Comparison of ENCODE assay signal across 9 cellular contexts in the genomic region with DNA sequence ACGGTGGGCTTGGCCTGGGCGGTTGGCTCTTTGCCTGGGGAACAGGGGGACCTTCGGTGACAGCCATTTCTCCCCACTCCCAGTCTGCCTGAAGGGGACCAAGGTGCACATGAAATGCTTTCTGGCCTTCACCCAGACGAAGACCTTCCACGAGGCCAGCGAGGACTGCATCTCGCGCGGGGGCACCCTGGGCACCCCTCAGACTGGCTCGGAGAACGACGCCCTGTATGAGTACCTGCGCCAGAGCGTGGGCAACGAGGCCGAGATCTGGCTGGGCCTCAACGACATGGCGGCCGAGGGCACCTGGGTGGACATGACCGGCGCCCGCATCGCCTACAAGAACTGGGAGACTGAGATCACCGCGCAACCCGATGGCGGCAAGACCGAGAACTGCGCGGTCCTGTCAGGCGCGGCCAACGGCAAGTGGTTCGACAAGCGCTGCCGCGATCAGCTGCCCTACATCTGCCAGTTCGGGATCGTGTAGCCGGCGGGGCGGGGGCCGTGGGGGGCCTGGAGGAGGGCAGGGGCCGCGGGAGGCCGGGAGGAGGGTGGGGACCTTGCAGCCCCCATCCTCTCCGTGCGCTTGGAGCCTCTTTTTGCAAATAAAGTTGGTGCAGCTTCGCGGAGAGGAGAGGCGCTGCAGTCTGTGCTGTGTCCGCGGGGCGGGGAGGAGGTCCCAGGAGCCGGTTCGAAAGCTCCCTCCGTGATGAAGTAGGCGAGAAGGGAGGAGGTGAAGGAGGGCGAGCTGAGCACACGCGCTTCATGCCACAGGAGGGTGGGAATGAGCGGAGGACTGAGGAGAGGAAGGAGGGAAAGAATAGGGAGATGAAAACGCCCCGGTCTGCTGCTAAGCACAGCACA. TPM values are rescaled to one million over a fixed set of nuclear protein-coding genes. Genes with fewer than 3 reads are reported as not detected.
DNase-seq lines count a peak whose midpoint lies in the region; ATAC-seq, FAIRE-seq and TF ChIP-seq lines count a peak whose summit lies in the region.
"Had no signal": no experiment of that assay in that cellular context is flagged by ENCODE, and none has a peak within 500 bp of the region (broad histone marks: within the 10 kb centered on the region; RNA-seq: fewer than 3 reads in every experiment).

No MANE protein-coding gene starts in this region.

- FAIRE-seq in bronchial epithelial cell (lab: Jason Lieb, UNC): no peak

- H3K36me3 ChIP-seq in bronchial epithelial cell (ENCODE audit: control insufficient read depth, insufficient read depth, low read length): no peaks in the 10 kb centered on the region
- no peaks in the 10 kb centered on the region for H3K36me3 ChIP-seq in kidney epithelial cell (ENCODE audit: control insufficient read depth, insufficient read depth, low read length)
- H3K36me3 ChIP-seq: SJSA1 had no signal

- peaks cover 3% of the 10 kb centered on the region for H3K9me3 Mint-ChIP-seq in stimulated activated memory B cell treated with anti-CD40 and anti-IgM and Interleukin-4, amounts not matched to agents 10 μg/mL and 1 μg/mL and 100 μg/mL, for 72 hours

- peak overlapping the region; percentile 62 for H3K4me3 Mint-ChIP-seq in stimulated activated memory B cell treated with anti-CD40 and anti-IgM and Interleukin-4, amounts not matched to agents 10 μg/mL and 1 μg/mL and 100 μg/mL, for 72 hours

- DNase-seq in NCI-H2227 (lab: John Stamatoyannopoulos, UW; ENCODE audit: unreplicated experiment): peak; percentile 9
- DNase-seq in NCI-H2227 treated with DMSO at 0.1 percent for 48 hours (lab: John Stamatoyannopoulos, UW): no peak
- DNase-seq in bronchial epithelial cell (ENCODE audit: low read depth): no peak
- DNase-seq in kidney epithelial cell (ENCODE audit: low read depth): no peak
- no peak for DNase-seq in pons (ENCODE audit: low spot score)
- DNase-seq in CD1c-positive myeloid dendritic cell (ENCODE audit: extremely low spot score): no peak

- H3K27ac Mint-ChIP-seq in stimulated activated memory B cell treated with anti-CD40 and anti-IgM and Interleukin-4, amounts not matched to agents 10 μg/mL and 1 μg/mL and 100 μg/mL, for 72 hours: peak overlapping the region; percentile 10

- H3K27me3 ChIP-seq in bronchial epithelial cell (ENCODE audit: control insufficient read depth, insufficient read depth, low read length) (peaks cover 2% of the 10 kb centered on the region), kidney epithelial cell (ENCODE audit: control insufficient read depth, insufficient read depth, low read length) (no peaks in the 10 kb centered on the region)
- H3K27me3 ChIP-seq: SJSA1 had no signal

- no peak for TF ChIP-seq CTCF in bronchial epithelial cell (IDR thresholded peaks at IDR 0.05; ENCODE audit: insufficient read depth, low read length, severe bottlenecking)
- no peak for TF ChIP-seq CTCF in kidney epithelial cell (IDR thresholded peaks at IDR 0.05; ENCODE audit: insufficient read depth, low read length, poor library complexity, severe bottlenecking)

- ATAC-seq in stimulated activated memory B cell treated with anti-CD40 and anti-IgM and Interleukin-4, amounts not matched to agents 10 μg/mL and 1 μg/mL and 100 μg/mL, for 72 hours: no peak
- no peak for ATAC-seq in GM21447 (IDR thresholded peaks at IDR 0.05; ENCODE audit: unreplicated experiment)

- peaks cover 29% of the 10 kb centered on the region for H3K4me1 Mint-ChIP-seq in stimulated activated memory B cell treated with anti-CD40 and anti-IgM and Interleukin-4, amounts not matched to agents 10 μg/mL and 1 μg/mL and 100 μg/mL, for 72 hours

- no peaks in the 10 kb centered on the region for H3K36me3 Mint-ChIP-seq in stimulated activated memory B cell treated with anti-CD40 and anti-IgM and Interleukin-4, amounts not matched to agents 10 μg/mL and 1 μg/mL and 100 μg/mL, for 72 hours

- H3K4me3 ChIP-seq in bronchial epithelial cell (ENCODE audit: low read depth, low read length) (peak overlapping the region; percentile 27), kidney epithelial cell (ENCODE audit: low read depth, low read length) (peak overlapping the region; percentile 29)
- H3K4me3 ChIP-seq: SJSA1 had no signal

- H3K27me3 Mint-ChIP-seq in stimulated activated memory B cell treated with anti-CD40 and anti-IgM and Interleukin-4, amounts not matched to agents 10 μg/mL and 1 μg/mL and 100 μg/mL, for 72 hours: peaks cover 73% of the 10 kb centered on the region

RNA-seq across cellular contexts. Expression of gene CLEC3B, which starts 9.6 kb away (rescaled TPM):
- total RNA-seq in bronchial epithelial cell (0.13 TPM in 1 of 2 replicates, not detected in the other), kidney epithelial cell (not detected in 2 replicates)

RNA-seq across cellular contexts. Expression of gene EXOSC7, which starts 59.6 kb away (rescaled TPM):
- 60.0 and 70.3 TPM in 2 replicates for total RNA-seq in bronchial epithelial cell
- 41.3 and 64.8 TPM in 2 replicates for total RNA-seq in kidney epithelial cell

RNA-seq across cellular contexts. Expression of gene ZDHHC3, which starts 59.7 kb away (rescaled TPM):
- total RNA-seq in bronchial epithelial cell: 62.1 and 91.1 TPM in 2 replicates
- 58.3 and 68.3 TPM in 2 replicates for total RNA-seq in kidney epithelial cell
